In genomic region chr19:18174983-18175382, GRCh38 we compare ENCODE assay signal across 10 cellular contexts. TPM values are rescaled to one million over a fixed set of nuclear protein-coding genes. Genes with fewer than 3 reads are reported as not detected.
DNase-seq lines count a peak whose midpoint lies in the region; ATAC-seq and TF ChIP-seq lines count a peak whose summit lies in the region.
"Had no signal": no experiment of that assay in that cellular context is flagged by ENCODE, and none has a peak within 500 bp of the region (broad histone marks: within the 10 kb centered on the region; RNA-seq: fewer than 3 reads in every experiment).

No MANE protein-coding gene starts in this region.

- ATAC-seq in activated naive CD8-positive, alpha-beta T cell treated with anti-CD3 and anti-CD28 coated beads, Interleukin-2, amount 50 U/mL, for 24 hours: no peak
- no peak for ATAC-seq in GM21360 (IDR thresholded peaks at IDR 0.05; ENCODE audit: unreplicated experiment)
- no peak for ATAC-seq in GM18873 (IDR thresholded peaks at IDR 0.05; ENCODE audit: low FRiP score, unreplicated experiment)

- DNase-seq in CD14-positive monocyte (ENCODE audit: low spot score) (no peak), HAP-1 (ENCODE audit: low spot score in 2 of 2) (no peak), NCI-H1417 (lab: John Stamatoyannopoulos, UW) (no peak), SK-N-SH (no peak)
- no peak for DNase-seq in activated naive CD8-positive, alpha-beta T cell treated with anti-CD3 and anti-CD28 coated beads, Interleukin-2, amount 50 U/mL, for 24 hours
- DNase-seq: NCI-H524 treated with DMSO at 0.1 percent for 48 hours had no signal

- TF ChIP-seq EP300 in SK-N-SH (IDR thresholded peaks at IDR 0.05; ENCODE audit: borderline replicate concordance in 1 of 2, low read depth in 1 of 2, low read length in 1 of 2): no peak

- H3K4me1 ChIP-seq in HAP-1 (peaks cover 9% of the 10 kb centered on the region), mucosa of rectum (ENCODE audit: control insufficient read depth in 2 of 2, insufficient read depth in 2 of 2, low read length in 2 of 2) (peaks cover 10 to 15% of the 10 kb centered on the region in 2 donors), SK-N-SH (ENCODE audit: control insufficient read depth in 1 of 2, insufficient read depth in 2 of 2, low read depth in 1 of 2, low read length in 1 of 2) (peaks cover 0 to 8% of the 10 kb centered on the region in 2 experiments; a peak in 1 of 4 replicates)

- H3K9me2 ChIP-seq in SK-N-SH: no peaks in the 10 kb centered on the region

- in situ Hi-C loops in HAP-1 (cut with MboI; ENCODE audit: low sequenced_read_pairs): no loop called here

- H2AFZ ChIP-seq in SK-N-SH (ENCODE audit: low read depth): no peak overlapping the region

- no peak overlapping the region for H3K4me2 ChIP-seq in SK-N-SH

- no CpG with 5 or more reads among the region's 11 CpGs for WGBS in SK-N-SH (ENCODE audit: low lambda C conversion rate)

- CTCF ChIA-PET in SK-N-SH (lab: Yijun Ruan, JAX): interaction anchor here (1.1 to 2.3 kb wide), 6 partner anchors 10 to 77 kb away, joined by 3 to 19 read pairs (median 8); partner anchors contain the start of gene MPV17L2

- H3K4me1 Mint-ChIP-seq in CD14-positive monocyte: peaks cover 75% of the 10 kb centered on the region
- H3K4me1 Mint-ChIP-seq in activated naive CD8-positive, alpha-beta T cell treated with anti-CD3 and anti-CD28 coated beads, Interleukin-2, amount 50 U/mL, for 24 hours: peaks cover 34% of the 10 kb centered on the region

- H3K27me3 Mint-ChIP-seq in CD14-positive monocyte (ENCODE audit: low read depth in 3 of 3): no peaks in the 10 kb centered on the region
- no peaks in the 10 kb centered on the region for H3K27me3 Mint-ChIP-seq in activated naive CD8-positive, alpha-beta T cell treated with anti-CD3 and anti-CD28 coated beads, Interleukin-2, amount 50 U/mL, for 24 hours
- H3K27me3 Mint-ChIP-seq: stimulated activated naive CD8-positive, alpha-beta T cell treated with anti-CD3 and anti-CD28 coated beads, Interleukin-15, amount 100 ng/mL, for 72 hours had no signal

- peaks cover 21% of the 10 kb centered on the region for H3K36me3 ChIP-seq in HAP-1 (replicated peaks)
- peaks cover 0 to 12% of the 10 kb centered on the region in 2 donors for H3K36me3 ChIP-seq in mucosa of rectum (ENCODE audit: control insufficient read depth in 2 of 2, insufficient read depth in 2 of 2, low read length in 2 of 2)
- no peaks in the 10 kb centered on the region for H3K36me3 ChIP-seq in SK-N-SH (replicated peaks in 1 of 2; ENCODE audit: control insufficient read depth in 1 of 2, insufficient read depth in 2 of 2, low read length in 1 of 2)

- peaks cover 5% of the 10 kb centered on the region for H3F3A ChIP-seq in SK-N-SH (replicated peaks; ENCODE audit: insufficient read depth)

- intact Hi-C loops in CD14-positive monocyte (cut with micrococcal nuclease): loop anchor here in 1 of 2 donors (5.0 kb wide), 1 partner anchor 217 kb away; no protein-coding TSS in a partner anchor

- H3K27ac ChIP-seq in mucosa of rectum (ENCODE audit: low read depth in 2 of 2, low read length in 2 of 2) (no peak overlapping the region), SK-N-SH (ENCODE audit: low read depth in 2 of 2, low read length in 1 of 2) (no peak overlapping the region)

- H4K20me1 ChIP-seq in SK-N-SH (ENCODE audit: insufficient read depth): no peaks in the 10 kb centered on the region

- TF ChIP-seq CTCF in CD14-positive monocyte (IDR thresholded peaks at IDR 0.05) (no peak), SK-N-SH (IDR thresholded peaks at IDR 0.05) (no peak)

- H3K4me3 ChIP-seq in HAP-1: peak overlapping the region; percentile 57
- peak overlapping the region; percentile 19 to 52 for H3K4me3 ChIP-seq in mucosa of rectum (ENCODE audit: low read length in 2 of 2)
- H3K4me3 ChIP-seq in SK-N-SH (ENCODE audit: low read depth in 2 of 2, low read length in 1 of 2): no peak overlapping the region

- H3K9me3 ChIP-seq in HAP-1: no peaks in the 10 kb centered on the region
- H3K9me3 ChIP-seq in mucosa of rectum (ENCODE audit: control insufficient read depth in 2 of 2, low read length in 2 of 2): no peaks in the 10 kb centered on the region
- no peaks in the 10 kb centered on the region for H3K9me3 ChIP-seq in SK-N-SH

- H3K27ac Mint-ChIP-seq in CD14-positive monocyte: peak overlapping the region; percentile 88 to 100 (median 100)
- no peak overlapping the region for H3K27ac Mint-ChIP-seq in activated naive CD8-positive, alpha-beta T cell treated with anti-CD3 and anti-CD28 coated beads, Interleukin-2, amount 50 U/mL, for 24 hours
- H3K27ac Mint-ChIP-seq: stimulated activated naive CD8-positive, alpha-beta T cell treated with anti-CD3 and anti-CD28 coated beads, Interleukin-15, amount 100 ng/mL, for 72 hours had no signal

- H3K27me3 ChIP-seq in HAP-1 (ENCODE audit: low read depth): no peaks in the 10 kb centered on the region
- no peaks in the 10 kb centered on the region for H3K27me3 ChIP-seq in mucosa of rectum (ENCODE audit: control insufficient read depth in 2 of 2, insufficient read depth in 2 of 2, low read length in 2 of 2)
- H3K27me3 ChIP-seq in SK-N-SH (ENCODE audit: insufficient read depth): no peaks in the 10 kb centered on the region

- no peak for TF ChIP-seq RAD21 in SK-N-SH (IDR thresholded peaks at IDR 0.05; ENCODE audit: low read length)

- no peaks in the 10 kb centered on the region for H3K79me2 ChIP-seq in SK-N-SH (ENCODE audit: insufficient read depth)

- POLR2A ChIA-PET in SK-N-SH (lab: Yijun Ruan, JAX): no interaction called here

- H3K9me3 Mint-ChIP-seq in CD14-positive monocyte: peaks cover 0 to 2% (median 0%) of the 10 kb centered on the region in 7 donors
- H3K9me3 Mint-ChIP-seq in activated naive CD8-positive, alpha-beta T cell treated with anti-CD3 and anti-CD28 coated beads, Interleukin-2, amount 50 U/mL, for 24 hours: no peaks in the 10 kb centered on the region
- H3K9me3 Mint-ChIP-seq: stimulated activated naive CD8-positive, alpha-beta T cell treated with anti-CD3 and anti-CD28 coated beads, Interleukin-15, amount 100 ng/mL, for 72 hours had no signal

- no peak overlapping the region for H3K9ac ChIP-seq in mucosa of rectum (ENCODE audit: low read depth in 1 of 2, low read length in 2 of 2)
- H3K9ac ChIP-seq in SK-N-SH: no peak overlapping the region

- H3K36me3 Mint-ChIP-seq in CD14-positive monocyte: peaks cover 39 to 57% of the 10 kb centered on the region in 2 donors
- H3K36me3 Mint-ChIP-seq in activated naive CD8-positive, alpha-beta T cell treated with anti-CD3 and anti-CD28 coated beads, Interleukin-2, amount 50 U/mL, for 24 hours (ENCODE audit: low read depth): peaks cover 9% of the 10 kb centered on the region

- H3K4me3 Mint-ChIP-seq in CD14-positive monocyte: peak overlapping the region; percentile 95 to 98
- H3K4me3 Mint-ChIP-seq in activated naive CD8-positive, alpha-beta T cell treated with anti-CD3 and anti-CD28 coated beads, Interleukin-2, amount 50 U/mL, for 24 hours: peak overlapping the region; percentile 81

TF ChIP-seq in SK-N-SH, 30 proteins besides CTCF, POLR2A, EP300 and RAD21 (continues in another document):
- TF ChIP-seq MXI1 (IDR thresholded peaks at IDR 0.05; ENCODE audit: low read depth, low read length) (no peak), TAF1 (IDR thresholded peaks at IDR 0.05; ENCODE audit: borderline replicate concordance, low read depth, low read length) (no peak), CHD2 (IDR thresholded peaks at IDR 0.05; ENCODE audit: low read length, partially characterized antibody) (no peak), EZH2phosphoT487 (IDR thresholded peaks at IDR 0.05; ENCODE audit: borderline replicate concordance, low read depth) (no peak), MAX (IDR thresholded peaks at IDR 0.05; ENCODE audit: low read depth) (no peak), USF2 (IDR thresholded peaks at IDR 0.05; ENCODE audit: borderline replicate concordance, low read depth, low read length) (no peak), MEF2A (IDR thresholded peaks at IDR 0.05; ENCODE audit: borderline replicate concordance, low read depth) (no peak), SIN3A (IDR thresholded peaks at IDR 0.05; ENCODE audit: borderline replicate concordance, low read depth, low read length) (no peak), YY1 (IDR thresholded peaks at IDR 0.05; ENCODE audit: low read depth) (no peak), RFX5 (IDR thresholded peaks at IDR 0.05; ENCODE audit: low read length) (no peak), TCF12 (IDR thresholded peaks at IDR 0.05) (no peak), FOXJ3 (CRISPR knock-in tag; IDR thresholded peaks at IDR 0.05) (no peak), NRF1 (IDR thresholded peaks at IDR 0.05; ENCODE audit: low read depth, low read length) (no peak)

RNA-seq across cellular contexts. Expression of gene IFI30, which starts 1.4 kb away (rescaled TPM):
- polyA plus RNA-seq in CD14-positive monocyte (1,000 to 10,000 TPM; 4,550 to 6,022 TPM), SK-N-SH (2012; rRNA removed) (10.7 and 11.6 TPM in 2 replicates)
- polyA plus RNA-seq in SK-N-SH (2012; cell fraction: cytosol; rRNA removed): 4.4 and 6.7 TPM in 2 replicates
- 4.5 and 5.5 TPM in 2 replicates for polyA plus RNA-seq in SK-N-SH (2012; cell fraction: nucleus; rRNA removed)

RNA-seq across cellular contexts. Expression of gene MPV17L2, which starts 18.0 kb away (rescaled TPM):
- polyA plus RNA-seq in CD14-positive monocyte (10 to 100 TPM; 14.3 to 15.0 TPM), SK-N-SH (2012; rRNA removed) (17.5 and 20.6 TPM in 2 replicates)
- 9.7 and 13.5 TPM in 2 replicates for polyA plus RNA-seq in SK-N-SH (2012; cell fraction: cytosol; rRNA removed)
- 8.2 and 8.6 TPM in 2 replicates for polyA plus RNA-seq in SK-N-SH (2012; cell fraction: nucleus; rRNA removed)

RNA-seq across cellular contexts. Expression of gene PIK3R2, which starts 22.0 kb away (rescaled TPM):
- polyA plus RNA-seq in CD14-positive monocyte (1 to 10 TPM in 1 of 2 donors, under 1 TPM in 1; 0.99 to 2.0 TPM), SK-N-SH (2012; rRNA removed) (27.5 and 36.6 TPM in 2 replicates)
- polyA plus RNA-seq in SK-N-SH (2012; cell fraction: cytosol; rRNA removed): 17.4 and 30.3 TPM in 2 replicates
- polyA plus RNA-seq in SK-N-SH (2012; cell fraction: nucleus; rRNA removed): 52.1 and 53.0 TPM in 2 replicates

RNA-seq across cellular contexts. Expression of gene RAB3A, which starts 28.9 kb away (rescaled TPM):
- polyA plus RNA-seq in CD14-positive monocyte (under 1 TPM; 0.55 to 0.56 TPM), SK-N-SH (2012; rRNA removed) (9.1 and 9.7 TPM in 2 replicates)
- 7.7 and 10.0 TPM in 2 replicates for polyA plus RNA-seq in SK-N-SH (2012; cell fraction: cytosol; rRNA removed)
- polyA plus RNA-seq in SK-N-SH (2012; cell fraction: nucleus; rRNA removed): 13.1 and 19.6 TPM in 2 replicates

RNA-seq across cellular contexts. Expression of gene PDE4C, which starts 51.3 kb away (rescaled TPM):
- not detected for polyA plus RNA-seq in CD14-positive monocyte
- 0.36 and 1.0 TPM in 2 replicates for polyA plus RNA-seq in SK-N-SH (2012; rRNA removed)
- polyA plus RNA-seq in SK-N-SH (2012; cell fraction: cytosol; rRNA removed): 0.05 and 0.26 TPM in 2 replicates
- polyA plus RNA-seq in SK-N-SH (2012; cell fraction: nucleus; rRNA removed): 4.1 and 8.2 TPM in 2 replicates

Comparison
In these comparisons a context has a peak if more than half of its experiments do, and no peak if none do; other contexts are left out.
1. H3K4me3 ChIP-seq: peak in HAP-1 (single experiment) and mucosa of rectum (2 of 2); none in SK-N-SH (0 of 2).
2. RNA of gene IFI30, which starts 1.4 kb away (polyA plus RNA-seq): 4,550 to 6,022 TPM in CD14-positive monocyte; 4.4 to 11.6 TPM in SK-N-SH; every median in the first group is over 100 times any median in the second.
3. RNA of gene PIK3R2, which starts 22.0 kb away (polyA plus RNA-seq): 17.4 to 53.0 TPM in SK-N-SH; 0.99 to 2.0 TPM in CD14-positive monocyte; every median in the first group is over 4 times any median in the second.